ENCODE assay signal across 1 cellular context in the genomic region with DNA sequence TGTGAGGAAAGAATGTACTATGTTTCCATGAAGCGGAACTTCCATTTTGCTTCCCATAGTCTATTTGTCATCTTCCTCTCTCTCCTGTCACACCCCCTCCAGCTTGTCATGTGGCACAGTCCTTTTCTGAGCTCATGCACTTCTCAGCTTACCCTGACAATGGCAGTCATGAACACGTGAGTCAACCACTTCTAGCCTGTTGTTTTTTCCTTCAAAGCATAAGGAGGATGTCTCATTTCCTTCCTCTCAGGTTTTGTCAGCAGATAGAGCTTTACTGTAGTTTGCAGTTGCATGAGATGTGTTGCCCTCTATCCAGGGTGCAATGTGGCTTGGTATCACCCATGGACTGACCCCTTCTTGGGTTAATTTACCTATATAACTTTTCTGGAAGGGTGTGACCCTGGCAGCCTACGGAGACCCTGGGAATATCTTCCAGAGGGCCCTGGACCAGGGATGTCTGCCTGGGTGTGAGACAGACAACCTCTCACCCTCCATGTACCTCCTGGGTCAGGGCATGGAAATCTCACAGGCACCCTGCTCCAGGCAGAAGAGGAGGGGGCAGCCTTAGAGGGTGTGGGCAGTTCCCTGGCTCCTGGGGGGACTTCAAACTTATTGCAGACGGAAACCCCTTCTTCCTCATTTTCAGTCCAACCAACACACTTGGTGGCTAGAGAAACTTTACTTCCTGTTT.
A peak's percentile ranks its signal among the peaks of the same experiment; 100 is the strongest.
TF ChIP-seq lines count a peak whose summit lies in the region.

No MANE protein-coding gene starts in this region.

TF ChIP-seq in GM12878, 131 proteins besides CTCF, POLR2A, EP300 and RAD21 (continued from another document):
- peak in 1 of 2 experiments; percentile 52; a peak in 1 of 4 replicates for TF ChIP-seq ETV6 (conservative IDR thresholded peaks at IDR 0.05 in 1 of 2, IDR thresholded peaks at IDR 0.05 in 1 of 2; ENCODE audit: borderline replicate concordance in 1 of 2, low read depth in 1 of 2)
- TF ChIP-seq BRCA1 (IDR thresholded peaks at IDR 0.05; ENCODE audit: low read depth, low read length) = no peak
- TF ChIP-seq ZNF207 (IDR thresholded peaks at IDR 0.05; ENCODE audit: borderline replicate concordance) = no peak
- peak; percentile 48; the same call in 1 of the 2 replicates for TF ChIP-seq IRF4 (IDR thresholded peaks at IDR 0.05; ENCODE audit: low read depth, low read length)
- TF ChIP-seq BHLHE40 (IDR thresholded peaks at IDR 0.05; ENCODE audit: borderline replicate concordance in 1 of 2, low read depth in 2 of 2, low read length in 1 of 2) = peak; percentile 91 to 93
- TF ChIP-seq JUNB (IDR thresholded peaks at IDR 0.05) = peak; percentile 69
- peak; percentile 15; the same call in 1 of the 2 replicates for TF ChIP-seq TBL1XR1 (IDR thresholded peaks at IDR 0.05; ENCODE audit: low read depth, low read length)
- peak; percentile 86 for TF ChIP-seq ATF7 (IDR thresholded peaks at IDR 0.05; ENCODE audit: low read depth)
- no peak for TF ChIP-seq PRDM15 (CRISPR knock-in tag; IDR thresholded peaks at IDR 0.05)
- TF ChIP-seq IKZF1 (conservative IDR thresholded peaks at IDR 0.05) = peak; percentile 55
- no peak for TF ChIP-seq TCF12 (IDR thresholded peaks at IDR 0.05; ENCODE audit: low read depth, low read length)
- no peak for TF ChIP-seq RB1 (IDR thresholded peaks at IDR 0.05; ENCODE audit: borderline replicate concordance)
- TF ChIP-seq RAD51 (IDR thresholded peaks at IDR 0.05) = peak; percentile 86
- TF ChIP-seq TARDBP (IDR thresholded peaks at IDR 0.05; ENCODE audit: borderline replicate concordance) = no peak
- 0 out of 2 replicates have a peak, but pooled peaks have one; percentile 8 for TF ChIP-seq CREM (IDR thresholded peaks at IDR 0.05; ENCODE audit: low read depth)
- peak; percentile 75; the same call in 1 of the 2 replicates for TF ChIP-seq SMARCA5 (IDR thresholded peaks at IDR 0.05)
- TF ChIP-seq DPF2 (IDR thresholded peaks at IDR 0.05) = peak; percentile 69
- 0 out of 2 replicates have a peak, but pooled peaks have one; percentile 13 for TF ChIP-seq MTA3 (IDR thresholded peaks at IDR 0.05; ENCODE audit: borderline replicate concordance, low read length)
- TF ChIP-seq E2F4 (IDR thresholded peaks at IDR 0.05; ENCODE audit: low read depth, low read length) = no peak
- TF ChIP-seq SPI1 (IDR thresholded peaks at IDR 0.05; ENCODE audit: borderline replicate concordance, insufficient read depth, low read depth, low read length) = peak; percentile 40; the same call in 1 of the 2 replicates
- peak; percentile 37 to 51; a peak in 3 of 4 replicates for TF ChIP-seq IKZF2 (IDR thresholded peaks at IDR 0.05)
- TF ChIP-seq MEF2A (IDR thresholded peaks at IDR 0.05; ENCODE audit: insufficient read depth, low read depth, low read length) = no peak
- peak; percentile 20; the same call in 1 of the 2 replicates for TF ChIP-seq ZNF687 (IDR thresholded peaks at IDR 0.05)
- no peak for TF ChIP-seq CBX3 (IDR thresholded peaks at IDR 0.05; ENCODE audit: borderline replicate concordance, low read depth)
- TF ChIP-seq NFIC (IDR thresholded peaks at IDR 0.05; ENCODE audit: low read depth, low read length) = 0 out of 2 replicates have a peak, but pooled peaks have one; percentile 50
- peak; percentile 67 for TF ChIP-seq FOXK2 (IDR thresholded peaks at IDR 0.05)
- TF ChIP-seq, protein P1, sequence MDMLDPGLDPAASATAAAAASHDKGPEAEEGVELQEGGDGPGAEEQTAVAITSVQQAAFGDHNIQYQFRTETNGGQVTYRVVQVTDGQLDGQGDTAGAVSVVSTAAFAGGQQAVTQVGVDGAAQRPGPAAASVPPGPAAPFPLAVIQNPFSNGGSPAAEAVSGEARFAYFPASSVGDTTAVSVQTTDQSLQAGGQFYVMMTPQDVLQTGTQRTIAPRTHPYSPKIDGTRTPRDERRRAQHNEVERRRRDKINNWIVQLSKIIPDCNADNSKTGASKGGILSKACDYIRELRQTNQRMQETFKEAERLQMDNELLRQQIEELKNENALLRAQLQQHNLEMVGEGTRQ (IDR thresholded peaks at IDR 0.05; ENCODE audit: borderline replicate concordance, low read depth, low read length) = peak; percentile 52; the same call in 1 of the 2 replicates
- TF ChIP-seq, protein P2, sequence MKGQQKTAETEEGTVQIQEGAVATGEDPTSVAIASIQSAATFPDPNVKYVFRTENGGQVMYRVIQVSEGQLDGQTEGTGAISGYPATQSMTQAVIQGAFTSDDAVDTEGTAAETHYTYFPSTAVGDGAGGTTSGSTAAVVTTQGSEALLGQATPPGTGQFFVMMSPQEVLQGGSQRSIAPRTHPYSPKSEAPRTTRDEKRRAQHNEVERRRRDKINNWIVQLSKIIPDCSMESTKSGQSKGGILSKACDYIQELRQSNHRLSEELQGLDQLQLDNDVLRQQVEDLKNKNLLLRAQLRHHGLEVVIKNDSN (IDR thresholded peaks at IDR 0.05; ENCODE audit: borderline replicate concordance, extremely low read length, insufficient read depth, low read depth, low read length) = peak; percentile 11
- peak; percentile 54; the same call in 1 of the 2 replicates for TF ChIP-seq PKNOX1 (IDR thresholded peaks at IDR 0.05)
- TF ChIP-seq HDAC6 (IDR thresholded peaks at IDR 0.05; ENCODE audit: unreplicated experiment) = no peak
- no peak for TF ChIP-seq POU2F2 (IDR thresholded peaks at IDR 0.05; ENCODE audit: borderline replicate concordance, low read depth, low read length)
- TF ChIP-seq RUNX3 (IDR thresholded peaks at IDR 0.05; ENCODE audit: low read length) = peak; percentile 52; the same call in 1 of the 2 replicates
- no peak for TF ChIP-seq ASH2L (IDR thresholded peaks at IDR 0.05; ENCODE audit: borderline replicate concordance, low read depth)
- 0 out of 2 replicates have a peak, but pooled peaks have one; percentile 30 for TF ChIP-seq CHD2 (IDR thresholded peaks at IDR 0.05; ENCODE audit: borderline replicate concordance, low read depth, low read length)
- 0 out of 2 replicates have a peak, but pooled peaks have one; percentile 40 for TF ChIP-seq YY1 (IDR thresholded peaks at IDR 0.05; ENCODE audit: low read depth, low read length)
- no peak for TF ChIP-seq POLR2AphosphoS5 (IDR thresholded peaks at IDR 0.05; ENCODE audit: low read length)
